21 cellular contexts compared by ENCODE assay signal in genomic region chr2:64391459-64391858, GRCh38.
A peak's percentile ranks its signal among the peaks of the same experiment; 100 is the strongest.
DNase-seq lines count a peak whose midpoint lies in the region; ATAC-seq, FAIRE-seq and TF ChIP-seq lines count a peak whose summit lies in the region.
"Had no signal": no experiment of that assay in that cellular context is flagged by ENCODE, and none has a peak within 500 bp of the region (broad histone marks: within the 10 kb centered on the region; RNA-seq: fewer than 3 reads in every experiment).

No MANE protein-coding gene starts in this region.

- TF ChIP-seq CTCF in K562 (IDR thresholded peaks at IDR 0.05 in 2 of 3, conservative IDR thresholded peaks at IDR 0.05 in 1 of 3; ENCODE audit: insufficient read depth in 2 of 3, low read depth in 1 of 3, low read length in 3 of 3), result no peak
- TF ChIP-seq CTCF in GM10266 (IDR thresholded peaks at IDR 0.05; ENCODE audit: control insufficient read depth, insufficient read depth, low read depth, missing control alignments), result no peak

- no peak overlapping the region for H4K8ac ChIP-seq in trophoblast cell (ENCODE audit: low read depth, low read length)

- no peak overlapping the region for H3K4me2 ChIP-seq in K562 (ENCODE audit: insufficient read depth, low read length)
- no peak overlapping the region for H3K4me2 ChIP-seq in trophoblast cell (ENCODE audit: low read length)

- H3K27ac ChIP-seq in K562 (ENCODE audit: extremely low read depth, low read depth, low read length), result no peak overlapping the region
- no peak overlapping the region for H3K27ac ChIP-seq in trophoblast cell (ENCODE audit: low read depth, low read length)
- H3K27ac ChIP-seq: colonic mucosa had no signal

- POLR2A ChIA-PET in K562 (lab: Yijun Ruan, JAX), result interaction anchor here (1.4 kb wide), 1 partner anchor 9 kb away, joined by 4 read pairs; no protein-coding TSS in a partner anchor

- no peaks in the 10 kb centered on the region for H3K9me1 ChIP-seq in K562 (ENCODE audit: control insufficient read depth, insufficient read depth, low read length)

- peak; percentile 27; the same call in 1 of the 2 replicates for TF ChIP-seq EP300 in K562 (IDR thresholded peaks at IDR 0.05; ENCODE audit: low read length)

- no peak overlapping the region for H2BK120ac ChIP-seq in trophoblast cell (ENCODE audit: insufficient read depth, low read length, poor library complexity)

- no peak overlapping the region for H3K9ac ChIP-seq in K562 (ENCODE audit: insufficient read depth in 1 of 2, low read depth in 2 of 2, low read length in 2 of 2)
- H3K9ac ChIP-seq in trophoblast cell (ENCODE audit: low read length), result no peak overlapping the region

- no peak for TF ChIP-seq RAD21 in K562 (CRISPR knock-in tag; conservative IDR thresholded peaks at IDR 0.05 in 1 of 2, IDR thresholded peaks at IDR 0.05 in 1 of 2)

- no peak overlapping the region for H3K4me3 ChIP-seq in K562
- no peak overlapping the region for H3K4me3 ChIP-seq in trophoblast cell (ENCODE audit: low read depth, low read length)
- H3K4me3 ChIP-seq: colonic mucosa had no signal

- no peak overlapping the region for H2BK5ac ChIP-seq in trophoblast cell (ENCODE audit: low read depth, low read length, poor library complexity)

- BruUV-seq in K562 (replicated peaks; lab: Mats Ljungman, UMichigan), result no TSS peak

- no peak overlapping the region for H4K91ac ChIP-seq in trophoblast cell (ENCODE audit: low read depth, low read length)

- no peaks in the 10 kb centered on the region for H3K9me3 ChIP-seq in K562 (replicated peaks; ENCODE audit: control insufficient read depth, insufficient read depth, low read depth, low read length)
- H3K9me3 ChIP-seq in trophoblast cell (ENCODE audit: insufficient read depth, low read depth, low read length), result no peaks in the 10 kb centered on the region
- H3K9me3 ChIP-seq: colonic mucosa had no signal

- TF ChIP-seq POLR2A in K562 (conservative IDR thresholded peaks at IDR 0.05), result no peak

- no peak overlapping the region for H3K18ac ChIP-seq in trophoblast cell (ENCODE audit: low read length)

- ATAC-seq in K562 (peak; percentile 83), left ventricle myocardium superior (peak; percentile 69), GM21825 (IDR thresholded peaks at IDR 0.05; ENCODE audit: unreplicated experiment) (no peak), GM21528 (IDR thresholded peaks at IDR 0.05; ENCODE audit: low FRiP score, unreplicated experiment) (no peak)
- ATAC-seq: activated CD8-positive, alpha-beta T cell treated with anti-CD3 and anti-CD28 coated beads, Interleukin-2, amount 10 ng/mL, durations not matched to agents 7 days and 5 days had no signal

- DNase-seq in ELR (ENCODE audit: low read depth) (peak; percentile 34), K562 (ENCODE audit: extremely low read depth in 1 of 4, low spot score in 3 of 4) (peak in 2 of 4 experiments; percentile 28 to 53), left ventricle myocardium superior (no peak), trophoblast cell (peak; percentile 39 to 78), GM10266 (ENCODE audit: extremely low spot score) (no peak)
- no peak for DNase-seq in activated effector memory CD4-positive, alpha-beta T cell treated with Interleukin-2 at 50 U/mL for 16 hours
- DNase-seq: activated B cell treated with CpG ODN at 0.5 μM for 24 hours; activated CD8-positive, alpha-beta T cell treated with anti-CD3 and anti-CD28 coated beads, Interleukin-2, amount 10 ng/mL, durations not matched to agents 7 days and 5 days; activated T-cell treated with anti-CD3 and anti-CD28 coated beads, Interleukin-2, amount 50 U/mL, for 48 hours; colonic mucosa; DND-41; H7; NCI-H1105; NCI-H2107; NCI-H526; SIG-M5 had no signal

- H3K27me3 ChIP-seq in K562 (ENCODE audit: control insufficient read depth in 2 of 2, insufficient read depth in 2 of 2, low read length in 2 of 2), result peaks cover 1 to 13% of the 10 kb centered on the region in 2 experiments; a peak in 2 of 5 replicates
- no peaks in the 10 kb centered on the region for H3K27me3 ChIP-seq in trophoblast cell (ENCODE audit: insufficient read depth, low read length)
- H3K27me3 ChIP-seq: colonic mucosa had no signal

- FAIRE-seq in K562 (lab: Jason Lieb, UNC), result peak; percentile 55
- FAIRE-seq: endothelial cell of umbilical vein, frontal cortex, GM18507 had no signal

- H3K79me2 ChIP-seq in K562 (ENCODE audit: control insufficient read depth, insufficient read depth, low read length) (no peaks in the 10 kb centered on the region), trophoblast cell (ENCODE audit: control insufficient read depth, insufficient read depth, low read length, poor library complexity) (peaks cover 1% of the 10 kb centered on the region)

- peaks cover 1% of the 10 kb centered on the region for H3K79me1 ChIP-seq in trophoblast cell (ENCODE audit: low read length)

- CTCF ChIA-PET in K562 (lab: Yijun Ruan, JAX; ENCODE audit: low intra/inter-chr PET ratio), result interaction anchor here (1.2 kb wide), 1 partner anchor 474 kb away, joined by 3 read pairs; no protein-coding TSS in a partner anchor

- 0% methylated on average over 2 of the region's 2 CpGs for WGBS in K562 (ENCODE audit: insufficient coverage, low coverage, missing lambda C conversion rate)
- no CpG with 5 or more reads among the region's 2 CpGs for WGBS in trophoblast cell (ENCODE audit: extremely low coverage, insufficient coverage, insufficient read length)

- H2AFZ ChIP-seq in K562 (ENCODE audit: low read depth, low read length) (no peak overlapping the region), trophoblast cell (ENCODE audit: insufficient read depth, low read length, poor library complexity) (no peak overlapping the region)

- H2AK5ac ChIP-seq in trophoblast cell (ENCODE audit: low read length), result no peak overlapping the region

- H3K23ac ChIP-seq in trophoblast cell (ENCODE audit: low read length), result no peak overlapping the region

- no peak overlapping the region for H4K12ac ChIP-seq in trophoblast cell (ENCODE audit: low read depth, low read length)

- no peak overlapping the region for H3K4ac ChIP-seq in trophoblast cell (ENCODE audit: low read depth, low read length)

- H3K4me1 ChIP-seq in K562 (replicated peaks in 1 of 2; ENCODE audit: control insufficient read depth in 2 of 2, insufficient read depth in 2 of 2, low read length in 2 of 2) (peaks cover 0 to 7% of the 10 kb centered on the region in 2 experiments; a peak in 3 of 5 replicates), trophoblast cell (ENCODE audit: control insufficient read depth in 1 of 2, insufficient read depth in 2 of 2, low read length in 2 of 2) (peaks cover 3 to 6% of the 10 kb centered on the region in 2 experiments)
- H3K4me1 ChIP-seq: colonic mucosa had no signal

- H3K36me3 ChIP-seq in K562 (ENCODE audit: control insufficient read depth, insufficient read depth, low read length) (no peaks in the 10 kb centered on the region), trophoblast cell (ENCODE audit: control insufficient read depth in 1 of 2, insufficient read depth in 2 of 2, low read length in 2 of 2) (no peaks in the 10 kb centered on the region)
- H3K36me3 ChIP-seq: colonic mucosa had no signal

- H2BK12ac ChIP-seq in trophoblast cell (ENCODE audit: low read length), result no peak overlapping the region

- H3K14ac ChIP-seq in trophoblast cell (ENCODE audit: low read length), result no peak overlapping the region

- H4K20me1 ChIP-seq in K562 (replicated peaks; ENCODE audit: control insufficient read depth, insufficient read depth, low read length), result no peaks in the 10 kb centered on the region

- intact Hi-C loops in K562 (cut with micrococcal nuclease), result no loop called here
- intact Hi-C loops in left ventricle myocardium superior (cut with micrococcal nuclease), result no loop called here

- in situ Hi-C loops in K562 (cut with MboI), result no loop called here

TF ChIP-seq in K562, 482 proteins besides CTCF, POLR2A, EP300 and RAD21 (continues in another document):
- TF ChIP-seq, protein P1, sequence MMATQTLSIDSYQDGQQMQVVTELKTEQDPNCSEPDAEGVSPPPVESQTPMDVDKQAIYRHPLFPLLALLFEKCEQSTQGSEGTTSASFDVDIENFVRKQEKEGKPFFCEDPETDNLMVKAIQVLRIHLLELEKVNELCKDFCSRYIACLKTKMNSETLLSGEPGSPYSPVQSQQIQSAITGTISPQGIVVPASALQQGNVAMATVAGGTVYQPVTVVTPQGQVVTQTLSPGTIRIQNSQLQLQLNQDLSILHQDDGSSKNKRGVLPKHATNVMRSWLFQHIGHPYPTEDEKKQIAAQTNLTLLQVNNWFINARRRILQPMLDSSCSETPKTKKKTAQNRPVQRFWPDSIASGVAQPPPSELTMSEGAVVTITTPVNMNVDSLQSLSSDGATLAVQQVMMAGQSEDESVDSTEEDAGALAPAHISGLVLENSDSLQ (IDR thresholded peaks at IDR 0.05), result peak; percentile 21; the same call in 1 of the 2 replicates
- TF ChIP-seq ESRRB (CRISPR knock-in tag; IDR thresholded peaks at IDR 0.05; ENCODE audit: borderline replicate concordance), result no peak
- TF ChIP-seq SRF (CRISPR knock-in tag; IDR thresholded peaks at IDR 0.05), result no peak
- peak; percentile 24; the same call in 1 of the 2 replicates for TF ChIP-seq MYC (IDR thresholded peaks at IDR 0.05; ENCODE audit: low read depth, low read length)
- TF ChIP-seq MYC (CRISPR knock-in tag; IDR thresholded peaks at IDR 0.05; ENCODE audit: borderline replicate concordance, low read depth), result no peak
- TF ChIP-seq, protein P2, sequence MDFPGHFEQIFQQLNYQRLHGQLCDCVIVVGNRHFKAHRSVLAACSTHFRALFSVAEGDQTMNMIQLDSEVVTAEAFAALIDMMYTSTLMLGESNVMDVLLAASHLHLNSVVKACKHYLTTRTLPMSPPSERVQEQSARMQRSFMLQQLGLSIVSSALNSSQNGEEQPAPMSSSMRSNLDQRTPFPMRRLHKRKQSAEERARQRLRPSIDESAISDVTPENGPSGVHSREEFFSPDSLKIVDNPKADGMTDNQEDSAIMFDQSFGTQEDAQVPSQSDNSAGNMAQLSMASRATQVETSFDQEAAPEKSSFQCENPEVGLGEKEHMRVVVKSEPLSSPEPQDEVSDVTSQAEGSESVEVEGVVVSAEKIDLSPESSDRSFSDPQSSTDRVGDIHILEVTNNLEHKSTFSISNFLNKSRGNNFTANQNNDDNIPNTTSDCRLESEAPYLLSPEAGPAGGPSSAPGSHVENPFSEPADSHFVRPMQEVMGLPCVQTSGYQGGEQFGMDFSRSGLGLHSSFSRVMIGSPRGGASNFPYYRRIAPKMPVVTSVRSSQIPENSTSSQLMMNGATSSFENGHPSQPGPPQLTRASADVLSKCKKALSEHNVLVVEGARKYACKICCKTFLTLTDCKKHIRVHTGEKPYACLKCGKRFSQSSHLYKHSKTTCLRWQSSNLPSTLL (IDR thresholded peaks at IDR 0.05), result no peak
- peak; percentile 49; the same call in 1 of the 2 replicates for TF ChIP-seq TEAD4 (IDR thresholded peaks at IDR 0.05; ENCODE audit: low read length)
- TF ChIP-seq TEAD4 (CRISPR knock-in tag; IDR thresholded peaks at IDR 0.05; ENCODE audit: borderline replicate concordance), result no peak
- no peak for TF ChIP-seq ZNF707 (CRISPR knock-in tag; conservative IDR thresholded peaks at IDR 0.05)

Comparison
In these comparisons a context has a peak if more than half of its experiments do, and no peak if none do; other contexts are left out.
1. DNase-seq: peak in ELR (single experiment) and trophoblast cell (2 of 2); none in left ventricle myocardium superior (single experiment), activated effector memory CD4-positive, alpha-beta T cell treated with Interleukin-2 at 50 U/mL for 16 hours (single experiment) and GM10266 (single experiment).
2. ATAC-seq: peak in K562 (single experiment) and left ventricle myocardium superior (single experiment); none in GM21825 (single experiment) and GM21528 (single experiment).